In the genomic region with DNA sequence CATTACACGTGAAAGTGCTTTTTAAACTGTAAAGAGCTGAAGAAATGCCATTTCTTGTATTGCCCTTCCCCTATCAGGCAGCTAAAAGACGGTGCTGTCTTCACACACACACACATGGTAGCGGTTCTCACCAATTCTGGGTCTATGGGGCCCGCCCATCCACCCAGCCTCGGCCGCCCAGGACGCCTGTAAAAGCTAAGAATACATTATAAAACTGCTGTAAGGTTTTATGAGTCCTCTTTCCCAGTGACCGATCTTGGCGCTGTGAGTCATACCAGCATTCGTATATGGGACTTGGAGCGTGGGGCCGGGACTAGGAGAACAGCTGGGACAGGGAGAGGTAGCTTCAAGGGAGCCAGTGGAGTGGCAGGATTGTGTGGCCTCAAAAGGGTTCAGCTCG, we compare ENCODE assay signal across 11 cellular contexts.
"Had no signal": no experiment of that assay in that cellular context is flagged by ENCODE, and none has a peak within 500 bp of the region (broad histone marks: within the 10 kb centered on the region; RNA-seq: fewer than 3 reads in every experiment).

No MANE protein-coding gene starts in this region.

- H3K4me3 ChIP-seq: body of pancreas, ovary, uterus had no signal

- ATAC-seq: body of pancreas; effector memory CD8-positive, alpha-beta T cell; stimulated activated naive CD8-positive, alpha-beta T cell treated with anti-CD3 and anti-CD28 coated beads, Interleukin-15, amount 100 ng/mL, for 72 hours; WTC11 had no signal

- H3K27ac ChIP-seq: body of pancreas, ovary, uterus had no signal

- H3K4me1 ChIP-seq: body of pancreas, uterus had no signal

- H3K9me3 ChIP-seq: body of pancreas, ovary, uterus had no signal

- H3K36me3 ChIP-seq: ovary, uterus had no signal

- DNase-seq: activated CD4-positive, alpha-beta T cell treated with anti-CD3 and anti-CD28 coated beads, Interleukin-2, amount 10 ng/mL, durations not matched to agents 7 days and 5 days; activated T-cell treated with anti-CD3 and anti-CD28 coated beads for 4 hours; body of pancreas; central memory CD4-positive, alpha-beta T cell; effector memory CD8-positive, alpha-beta T cell; hypothalamus; ovary; stimulated activated CD4-positive, alpha-beta T cell treated with anti-CD3 and anti-CD28 coated beads, Interleukin-4, amount 100 ng/mL, for 4 hours; stimulated activated naive CD8-positive, alpha-beta T cell treated with anti-CD3 and anti-CD28 coated beads, Interleukin-15, amount 100 ng/mL, for 72 hours; uterus had no signal

- H3K27me3 ChIP-seq: body of pancreas, ovary, uterus had no signal
